In genomic region chr3:65979152-65979551, GRCh38 we compare ENCODE assay signal across 14 cellular contexts. TPM values are rescaled to one million over a fixed set of nuclear protein-coding genes. Genes with fewer than 3 reads are reported as not detected.
DNase-seq lines count a peak whose midpoint lies in the region; ATAC-seq, FAIRE-seq and TF ChIP-seq lines count a peak whose summit lies in the region.
"Had no signal": no experiment of that assay in that cellular context is flagged by ENCODE, and none has a peak within 500 bp of the region (broad histone marks: within the 10 kb centered on the region; RNA-seq: fewer than 3 reads in every experiment).

No MANE protein-coding gene starts in this region.

- H2AK5ac ChIP-seq in neuronal stem cell (ENCODE audit: low read depth, low read length): no peak overlapping the region

- BruUV-seq in MCF 10A (replicated peaks; lab: Mats Ljungman, UMichigan): no TSS peak

- intact Hi-C loops in breast epithelium (cut with DNase I; ENCODE audit: low total_unique reads): no loop called here
- intact Hi-C loops in MCF 10A (cut with micrococcal nuclease): no loop called here
- intact Hi-C loops in left lung (cut with DNase I): no loop called here
- intact Hi-C loops in aorta (cut with DNase I): loop anchor here in 1 of 2 donors (2.0 kb wide), 1 partner anchor 60 kb away; the partner anchor contains the start of gene MAGI1

- no peak overlapping the region for H3K9ac ChIP-seq in neuronal stem cell (ENCODE audit: low read depth, low read length, poor library complexity)

- no peaks in the 10 kb centered on the region for H3K27me3 Mint-ChIP-seq in MCF 10A (ENCODE audit: insufficient read depth, unreplicated experiment)
- H3K27me3 Mint-ChIP-seq: IgD-negative memory B cell had no signal

- no peak overlapping the region for H2BK5ac ChIP-seq in neuronal stem cell (ENCODE audit: low read length)

- H4K8ac ChIP-seq in neuronal stem cell (ENCODE audit: low read depth, low read length): no peak overlapping the region

- H3K27ac ChIP-seq in breast epithelium: peak overlapping the region; percentile 68 to 78
- H3K27ac ChIP-seq in left lung: peak overlapping the region in 1 of 2 donors; percentile 13
- H3K27ac ChIP-seq in aorta (ENCODE audit: low read depth in 1 of 2, low read length in 2 of 2): peak overlapping the region; percentile 9 to 48
- no peak overlapping the region for H3K27ac ChIP-seq in neuronal stem cell (replicated peaks; ENCODE audit: low read length)
- H3K27ac ChIP-seq: 22Rv1, gastrocnemius medialis, SJSA1 had no signal

- H3K9me3 ChIP-seq in breast epithelium (no peaks in the 10 kb centered on the region), left lung (no peaks in the 10 kb centered on the region), aorta (ENCODE audit: control insufficient read depth, low read length) (no peaks in the 10 kb centered on the region), neuronal stem cell (replicated peaks in 1 of 2; ENCODE audit: control insufficient read depth in 2 of 2, insufficient read depth in 1 of 2, low read depth in 1 of 2, low read length in 2 of 2) (peaks cover 3 to 4% of the 10 kb centered on the region in 2 donors)
- H3K9me3 ChIP-seq: gastrocnemius medialis, SJSA1 had no signal

- H3K4ac ChIP-seq in neuronal stem cell (ENCODE audit: low read length): no peak overlapping the region

- H3K4me3 ChIP-seq in breast epithelium (no peak overlapping the region), left lung (no peak overlapping the region), aorta (ENCODE audit: low read length in 2 of 2) (no peak overlapping the region), neuronal stem cell (ENCODE audit: low read length in 2 of 2) (no peak overlapping the region)
- H3K4me3 ChIP-seq: gastrocnemius medialis, SJSA1 had no signal

- H3K79me1 ChIP-seq in neuronal stem cell (ENCODE audit: low read depth, low read length): no peaks in the 10 kb centered on the region

- peaks cover 6% of the 10 kb centered on the region for H3K36me3 Mint-ChIP-seq in MCF 10A (ENCODE audit: insufficient read depth, unreplicated experiment)
- H3K36me3 Mint-ChIP-seq: IgD-negative memory B cell had no signal

- no peak for TF ChIP-seq CTCF in breast epithelium (IDR thresholded peaks at IDR 0.05)
- TF ChIP-seq CTCF in MCF 10A (IDR thresholded peaks at IDR 0.05; ENCODE audit: unreplicated experiment): no peak
- TF ChIP-seq CTCF in left lung (IDR thresholded peaks at IDR 0.05): no peak

- no peak overlapping the region for H3K27ac Mint-ChIP-seq in MCF 10A (ENCODE audit: low read depth, unreplicated experiment)
- H3K27ac Mint-ChIP-seq: IgD-negative memory B cell had no signal

- H2BK120ac ChIP-seq in neuronal stem cell (ENCODE audit: low read depth, low read length): no peak overlapping the region

- 4 to 6% methylated on average over 6 of the region's 6 CpGs for WGBS in aorta, 2 donors
- WGBS in neuronal stem cell (ENCODE audit: extremely low coverage in 2 of 2, insufficient read length in 2 of 2, insufficient replicate concordance in 1 of 2), 2 donors: no CpG with 5 or more reads among the region's 6 CpGs

- H3K9me3 Mint-ChIP-seq in MCF 10A (ENCODE audit: unreplicated experiment): no peaks in the 10 kb centered on the region

- no peak overlapping the region for H2BK15ac ChIP-seq in neuronal stem cell (ENCODE audit: low read length)

- peak; percentile 39 for FAIRE-seq in endometrium (lab: Jason Lieb, UNC)

- H3K4me1 ChIP-seq in breast epithelium (no peaks in the 10 kb centered on the region), left lung (no peaks in the 10 kb centered on the region), aorta (ENCODE audit: control insufficient read depth in 1 of 2, insufficient read depth in 2 of 2, low read length in 2 of 2) (peaks cover 1 to 8% of the 10 kb centered on the region in 2 donors), neuronal stem cell (ENCODE audit: control insufficient read depth in 2 of 2, insufficient read depth in 1 of 2, low read depth in 1 of 2, low read length in 2 of 2) (peaks cover 2 to 4% of the 10 kb centered on the region in 2 donors)
- H3K4me1 ChIP-seq: gastrocnemius medialis, SJSA1 had no signal

- H3K4me3 Mint-ChIP-seq in MCF 10A (ENCODE audit: unreplicated experiment): no peak overlapping the region
- H3K4me3 Mint-ChIP-seq: IgD-negative memory B cell had no signal

- H3K4me2 ChIP-seq in neuronal stem cell (ENCODE audit: insufficient read depth, low read length, poor library complexity, severe bottlenecking): no peak overlapping the region

- no peak overlapping the region for H3K18ac ChIP-seq in neuronal stem cell (ENCODE audit: low read length)

- no peaks in the 10 kb centered on the region for H3K4me1 Mint-ChIP-seq in MCF 10A (ENCODE audit: insufficient read depth, unreplicated experiment)

- ATAC-seq in left lung: peak; percentile 43
- peak; percentile 58 for ATAC-seq in aorta (ENCODE audit: low FRiP score)
- ATAC-seq in GM19397 (IDR thresholded peaks at IDR 0.05; ENCODE audit: unreplicated experiment): no peak
- ATAC-seq: gastrocnemius medialis had no signal

- POLR2A ChIA-PET in MCF 10A (lab: Yijun Ruan, JAX): interaction anchor here (0.8 kb wide), 1 partner anchor 9 kb away, joined by 4 read pairs; no protein-coding TSS in a partner anchor

- H4K91ac ChIP-seq in neuronal stem cell (ENCODE audit: low read depth, low read length, poor library complexity): no peak overlapping the region

- peak in 1 of 2 donors; percentile 71 for DNase-seq in breast epithelium (ENCODE audit: low spot score in 2 of 2)
- DNase-seq in MCF 10A (ENCODE audit: unreplicated experiment): no peak
- no peak for DNase-seq in left lung
- peak in 1 of 2 donors; percentile 70 for DNase-seq in aorta
- no peak for DNase-seq in neuronal stem cell (ENCODE audit: low spot score)
- DNase-seq in activated CD8-positive, alpha-beta memory T cell treated with anti-CD3 and anti-CD28 coated beads, Interleukin-2, amount 50 U/mL, for 4 hours: no peak
- DNase-seq: activated CD4-positive, CD25-positive, alpha-beta regulatory T cell treated with anti-CD3 and anti-CD28 coated beads, Interleukin-2, amount 50 U/mL, for 72 hours; gastrocnemius medialis; NCI-H187 had no signal

- H3K23ac ChIP-seq in neuronal stem cell (ENCODE audit: low read depth, low read length, poor library complexity): no peak overlapping the region

- H2AFZ ChIP-seq in neuronal stem cell (ENCODE audit: low read length): no peak overlapping the region

- CTCF ChIA-PET in MCF 10A (lab: Yijun Ruan, JAX): no interaction called here

- TF ChIP-seq POLR2A in breast epithelium (IDR thresholded peaks at IDR 0.05): no peak

- H3K36me3 ChIP-seq in breast epithelium: no peaks in the 10 kb centered on the region
- no peaks in the 10 kb centered on the region for H3K36me3 ChIP-seq in left lung
- no peaks in the 10 kb centered on the region for H3K36me3 ChIP-seq in aorta (ENCODE audit: control insufficient read depth in 1 of 2, insufficient read depth in 2 of 2, low read length in 1 of 2)
- H3K36me3 ChIP-seq in neuronal stem cell (replicated peaks in 1 of 2; ENCODE audit: control insufficient read depth in 2 of 2, insufficient read depth in 2 of 2, low read length in 2 of 2): no peaks in the 10 kb centered on the region
- H3K36me3 ChIP-seq: gastrocnemius medialis, SJSA1 had no signal

- no peaks in the 10 kb centered on the region for H3K27me3 ChIP-seq in breast epithelium
- no peaks in the 10 kb centered on the region for H3K27me3 ChIP-seq in left lung
- no peaks in the 10 kb centered on the region for H3K27me3 ChIP-seq in aorta (ENCODE audit: control insufficient read depth in 1 of 2, insufficient read depth in 2 of 2, low read length in 1 of 2)
- no peaks in the 10 kb centered on the region for H3K27me3 ChIP-seq in neuronal stem cell (ENCODE audit: control insufficient read depth in 3 of 3, insufficient read depth in 3 of 3, low read depth in 1 of 3, low read length in 3 of 3)
- H3K27me3 ChIP-seq: gastrocnemius medialis, SJSA1 had no signal

- no peak overlapping the region for H3K14ac ChIP-seq in neuronal stem cell (ENCODE audit: low read length)

- H2BK12ac ChIP-seq in neuronal stem cell (ENCODE audit: low read length): no peak overlapping the region

RNA-seq across cellular contexts. Expression of gene MAGI1, which starts 59.6 kb away (rescaled TPM):
- total RNA-seq in breast epithelium: 10 to 100 TPM; 22.1 to 94.4 (median 70.5) TPM
- total RNA-seq in MCF 10A (2022): 6.2 and 6.3 TPM in 2 replicates
- 10 to 100 TPM; 27.4 to 31.6 TPM for total RNA-seq in left lung
- total RNA-seq in aorta: 10 to 100 TPM; 46.1 to 69.2 TPM
- 10 to 100 TPM in 1 of 2 donors, 1 to 10 TPM in 1; 5.0 to 10.9 TPM for polyA plus RNA-seq in aorta
- 17.7 TPM for polyA plus RNA-seq in neuronal stem cell (2013, experiment 1 of 2)
- 18.1 TPM for polyA plus RNA-seq in neuronal stem cell (2013, experiment 2 of 2)
